8 cellular contexts compared by ENCODE assay signal in genomic region chr12:6662906-6663742, GRCh38. TPM values are rescaled to one million over a fixed set of nuclear protein-coding genes. Genes with fewer than 3 reads are reported as not detected.
DNase-seq lines count a peak whose midpoint lies in the region; ATAC-seq and TF ChIP-seq lines count a peak whose summit lies in the region.

Gene ING4 (minus strand): TSS chr12:6663119. CDS start chr12:6663101, 18 bp downstream.

- H3K4me2 ChIP-seq in IMR-90 (ENCODE audit: low read depth, low read length) = peak within 1 kb of the TSS; percentile 92

- no peak within 1 kb of the TSS for H2BK20ac ChIP-seq in IMR-90 (ENCODE audit: low read depth, low read length)

- peak within 1 kb of the TSS; percentile 71 for H3K27ac ChIP-seq in IMR-90 (ENCODE audit: insufficient read depth, low read length)

- CTCF ChIA-PET in IMR-90 (lab: Yijun Ruan, JAX) = interaction anchor here (1.0 kb wide), 1 partner anchor 240 kb away, joined by 6 read pairs; no protein-coding TSS in a partner anchor

- ATAC-seq in GM21528 (IDR thresholded peaks at IDR 0.05; ENCODE audit: low FRiP score, unreplicated experiment) = peak; percentile 95
- ATAC-seq in IMR-90 (ENCODE audit: low read depth) = peak; percentile 99

- peak within 1 kb of the TSS; percentile 91 to 100 for H4K8ac ChIP-seq in IMR-90 (ENCODE audit: low read depth in 2 of 2, low read length in 2 of 2)

- H3K27me3 ChIP-seq in IMR-90 (ENCODE audit: control insufficient read depth, insufficient read depth, low read length) = no peaks in the 10 kb centered on the region

- peak within 1 kb of the TSS; percentile 84 for H2BK5ac ChIP-seq in IMR-90 (ENCODE audit: low read depth, low read length, poor library complexity, severe bottlenecking)

- 0% methylated on average over 14 of the region's 37 CpGs; no CpG with 5 or more reads in 1 of the 2 experiments for WGBS in IMR-90 (ENCODE audit: extremely low coverage in 2 of 2, insufficient read length in 1 of 2), 2 experiments

- in situ Hi-C loops in IMR-90 (cut with MboI; ENCODE audit: low sequenced_read_pairs) = no loop called here

- POLR2A ChIA-PET in IMR-90 (lab: Charles Lee; ENCODE audit: unreplicated experiment) = no interaction called here

- no peak for TF ChIP-seq RAD21 in IMR-90 (IDR thresholded peaks at IDR 0.05; ENCODE audit: low read length)

- H2AK9ac ChIP-seq in IMR-90 (replicated peaks; ENCODE audit: low read depth, low read length, poor library complexity) = peak within 1 kb of the TSS; percentile 99

- peak within 1 kb of the TSS; percentile 90 for H2AK5ac ChIP-seq in IMR-90 (ENCODE audit: low read depth, low read length)

- peak; percentile 99 for DNase-seq in DMS 273 (lab: John Stamatoyannopoulos, UW; ENCODE audit: unreplicated experiment)
- DNase-seq in IMR-90 = peak; percentile 99
- DNase-seq in OCI-M1 (lab: John Stamatoyannopoulos, UW) = peak; percentile 100
- peak; percentile 92 for DNase-seq in activated T-cell treated with anti-CD3 and anti-CD28 coated beads for 24 hours (ENCODE audit: low read depth)
- DNase-seq in epidermal melanocyte (ENCODE audit: insufficient read length, low spot score) = peak; percentile 99
- DNase-seq in middle frontal gyrus (ENCODE audit: extremely low spot score, low spot score) = peak; percentile 99
- peak; percentile 87 to 93 for DNase-seq in stimulated activated CD8-positive, alpha-beta memory T cell treated with anti-CD3 and anti-CD28 coated beads, Interleukin-2, amount 100 ng/mL, for 48 hours (ENCODE audit: low read depth in 2 of 2)

- peak within 1 kb of the TSS; percentile 75 for H3K56ac ChIP-seq in IMR-90 (ENCODE audit: extremely low read depth, insufficient read depth, low read length)

- H3K36me3 ChIP-seq in IMR-90 (ENCODE audit: control insufficient read depth, insufficient read depth, low read length) = peaks cover 20% of the 10 kb centered on the region

- intact Hi-C loops in IMR-90 (cut with micrococcal nuclease) = loop anchor here (2.0 to 5.0 kb wide), 2 partner anchors 26 to 46 kb away; partner anchors contain the start of gene ZNF384

- no peaks in the 10 kb centered on the region for H3K4me1 ChIP-seq in IMR-90 (ENCODE audit: control insufficient read depth, insufficient read depth, low read length)

- TF ChIP-seq POLR2A in IMR-90 (IDR thresholded peaks at IDR 0.05; ENCODE audit: low read depth, low read length) = peak; percentile 80

- H4K20me1 ChIP-seq in IMR-90 (ENCODE audit: insufficient read depth, low read length) = no peaks in the 10 kb centered on the region

- no peaks in the 10 kb centered on the region for H3K9me3 ChIP-seq in IMR-90 (ENCODE audit: control insufficient read depth, insufficient read depth, low read length)

- peak within 1 kb of the TSS; percentile 73 for H3K4me3 ChIP-seq in IMR-90 (ENCODE audit: insufficient read depth, low read depth, low read length)

- peak within 1 kb of the TSS; percentile 73 for H4K91ac ChIP-seq in IMR-90 (ENCODE audit: insufficient read depth, low read depth, low read length)

- no peak for TF ChIP-seq CTCF in IMR-90 (conservative IDR thresholded peaks at IDR 0.05; ENCODE audit: low read depth, low read length)

- H3K23ac ChIP-seq in IMR-90 (ENCODE audit: low read depth, low read length) = 0 out of 2 replicates have a peak within 1 kb of the TSS, but pooled peaks have one; percentile 51

- peak within 1 kb of the TSS; percentile 70; the same call in 1 of the 2 replicates for H2BK120ac ChIP-seq in IMR-90 (ENCODE audit: low read depth, low read length)

- H2AFZ ChIP-seq in IMR-90 (replicated peaks; ENCODE audit: low read length, poor library complexity) = peak within 1 kb of the TSS; percentile 98

- peak within 1 kb of the TSS; percentile 92 for H3K14ac ChIP-seq in IMR-90 (replicated peaks; ENCODE audit: low read depth, low read length)

- H3K9me1 ChIP-seq in IMR-90 (ENCODE audit: insufficient read depth, low read length) = no peaks in the 10 kb centered on the region

- no TSS peak for BruUV-seq in IMR-90 (replicated peaks; lab: Mats Ljungman, UMichigan)

- H3K79me1 ChIP-seq in IMR-90 (ENCODE audit: low read depth in 1 of 2, low read length in 2 of 2) = peaks cover 16 to 24% of the 10 kb centered on the region in 2 experiments

- no peak within 1 kb of the TSS; the same call in 2 of the 3 replicates for H2BK15ac ChIP-seq in IMR-90 (ENCODE audit: low read depth, low read length)

- H3K4ac ChIP-seq in IMR-90 (ENCODE audit: low read depth, low read length) = peak within 1 kb of the TSS; percentile 86

- H4K5ac ChIP-seq in IMR-90 (ENCODE audit: low read depth, low read length) = peak within 1 kb of the TSS; percentile 94

- peak within 1 kb of the TSS; percentile 78 for H3K9ac ChIP-seq in IMR-90 (ENCODE audit: low read depth, low read length)

- dilution Hi-C loops in IMR-90 (cut with HindIII; ENCODE audit: low sequenced_read_pairs, unreplicated experiment) = no loop called here

- no peak within 1 kb of the TSS for H3K18ac ChIP-seq in IMR-90 (ENCODE audit: low read depth, low read length)

TF ChIP-seq in IMR-90, 13 proteins besides CTCF, POLR2A, EP300 and RAD21:
- TF ChIP-seq, protein P1, sequence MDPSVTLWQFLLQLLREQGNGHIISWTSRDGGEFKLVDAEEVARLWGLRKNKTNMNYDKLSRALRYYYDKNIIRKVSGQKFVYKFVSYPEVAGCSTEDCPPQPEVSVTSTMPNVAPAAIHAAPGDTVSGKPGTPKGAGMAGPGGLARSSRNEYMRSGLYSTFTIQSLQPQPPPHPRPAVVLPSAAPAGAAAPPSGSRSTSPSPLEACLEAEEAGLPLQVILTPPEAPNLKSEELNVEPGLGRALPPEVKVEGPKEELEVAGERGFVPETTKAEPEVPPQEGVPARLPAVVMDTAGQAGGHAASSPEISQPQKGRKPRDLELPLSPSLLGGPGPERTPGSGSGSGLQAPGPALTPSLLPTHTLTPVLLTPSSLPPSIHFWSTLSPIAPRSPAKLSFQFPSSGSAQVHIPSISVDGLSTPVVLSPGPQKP (IDR thresholded peaks at IDR 0.05; ENCODE audit: borderline replicate concordance, low read depth, low read length) = peak; percentile 97
- TF ChIP-seq CEBPB (IDR thresholded peaks at IDR 0.05; ENCODE audit: low read depth, low read length) = peak; percentile 35; the same call in 1 of the 2 replicates
- peak; percentile 22; the same call in 1 of the 2 replicates for TF ChIP-seq NFE2L2 (IDR thresholded peaks at IDR 0.05; ENCODE audit: low read depth, low read length)
- no peak for TF ChIP-seq SMC3 (IDR thresholded peaks at IDR 0.05; ENCODE audit: low read depth, low read length)

RNA-seq across cellular contexts. Expression of gene ING4, which starts in this region (rescaled TPM):
- total RNA-seq in IMR-90 (2012; rRNA removed) = 22.0 and 25.3 TPM in 2 replicates
- 31.1 and 47.5 TPM in 2 replicates for polyA plus RNA-seq in IMR-90 (2012; rRNA removed)
- 23.4 and 26.9 TPM in 2 replicates for polyA plus RNA-seq in IMR-90 (2012; cell fraction: cytosol; rRNA removed)
- 64.9 and 157 TPM in 2 replicates for polyA plus RNA-seq in IMR-90 (2012; cell fraction: nucleus; rRNA removed; ENCODE audit: low replicate concordance)

Comparison
In these comparisons a context has a peak if more than half of its experiments do, and no peak if none do; other contexts are left out.
1. Peak in every context shown above with its lines: DNase-seq, ATAC-seq, H3K4me3 ChIP-seq and H3K27ac ChIP-seq.